In genomic region chrX:25004040-25004439, GRCh38 we compare ENCODE assay signal across 29 cellular contexts. TPM values are rescaled to one million over a fixed set of nuclear protein-coding genes. Genes with fewer than 3 reads are reported as not detected.
DNase-seq lines count a peak whose midpoint lies in the region; ATAC-seq and TF ChIP-seq lines count a peak whose summit lies in the region.
"Had no signal": no experiment of that assay in that cellular context is flagged by ENCODE, and none has a peak within 500 bp of the region (broad histone marks: within the 10 kb centered on the region; RNA-seq: fewer than 3 reads in every experiment).

No MANE protein-coding gene starts in this region.

- no peak overlapping the region for H2AFZ ChIP-seq in hepatocyte

- DNase-seq in activated CD4-positive, alpha-beta memory T cell treated with anti-CD3 and anti-CD28 coated beads, Interleukin-2, amount 10 ng/mL, durations not matched to agents 7 days and 5 days: no peak
- DNase-seq in activated CD4-positive, alpha-beta memory T cell treated with anti-CD3 and anti-CD28 coated beads for 36 hours: no peak
- DNase-seq in T-helper 17 cell (no peak), hepatocyte (ENCODE audit: low spot score) (no peak), NCI-H1105 (lab: John Stamatoyannopoulos, UW) (no peak), SK-N-DZ (ENCODE audit: low spot score) (no peak)
- no peak for DNase-seq in stimulated activated effector memory CD8-positive, alpha-beta T cell treated with anti-CD3 and anti-CD28 coated beads, Interleukin-12 subunit alpha, Interleukin-12 subunit beta, amount 100 ng/mL, for 72 hours (ENCODE audit: low spot score in 2 of 2)
- DNase-seq: ACHN; activated CD4-positive, CD25-positive, alpha-beta regulatory T cell; activated CD8-positive, alpha-beta memory T cell treated with anti-CD3 and anti-CD28 coated beads, Interleukin-2, amount 50 U/mL, for 48 hours; activated naive CD4-positive, alpha-beta T cell treated with anti-CD3 and anti-CD28 coated beads, Interleukin-2, amount 50 U/mL, for 16 hours; brain microvascular endothelial cell; hippocampal formation; lower lobe of right lung; NCI-H1694; NCI-H774; OCI-M1; SIG-M5; stimulated activated CD4-positive, alpha-beta T cell treated with anti-CD3 and anti-CD28 coated beads, Interleukin-4, amount 100 ng/mL, for 24 hours; substantia nigra had no signal

- peaks cover 18% of the 10 kb centered on the region for H3K4me1 Mint-ChIP-seq in activated CD4-positive, alpha-beta memory T cell treated with anti-CD3 and anti-CD28 coated beads, Interleukin-2, amount 10 ng/mL, durations not matched to agents 7 days and 5 days
- peaks cover 19% of the 10 kb centered on the region for H3K4me1 Mint-ChIP-seq in activated CD4-positive, alpha-beta memory T cell treated with anti-CD3 and anti-CD28 coated beads for 36 hours (ENCODE audit: low read depth)
- H3K4me1 Mint-ChIP-seq in T-helper 17 cell: peaks cover 15% of the 10 kb centered on the region
- H3K4me1 Mint-ChIP-seq in stimulated activated effector memory CD8-positive, alpha-beta T cell treated with anti-CD3 and anti-CD28 coated beads, Interleukin-12 subunit alpha, Interleukin-12 subunit beta, amount 100 ng/mL, for 72 hours: peaks cover 25% of the 10 kb centered on the region

- H3K27ac Mint-ChIP-seq in activated CD4-positive, alpha-beta memory T cell treated with anti-CD3 and anti-CD28 coated beads, Interleukin-2, amount 10 ng/mL, durations not matched to agents 7 days and 5 days: no peak overlapping the region
- no peak overlapping the region for H3K27ac Mint-ChIP-seq in activated CD4-positive, alpha-beta memory T cell treated with anti-CD3 and anti-CD28 coated beads for 36 hours
- no peak overlapping the region for H3K27ac Mint-ChIP-seq in T-helper 17 cell
- no peak overlapping the region for H3K27ac Mint-ChIP-seq in stimulated activated effector memory CD8-positive, alpha-beta T cell treated with anti-CD3 and anti-CD28 coated beads, Interleukin-12 subunit alpha, Interleukin-12 subunit beta, amount 100 ng/mL, for 72 hours
- H3K27ac Mint-ChIP-seq: CD14-positive monocyte had no signal

- CTCF ChIA-PET in activated CD4-positive, alpha-beta memory T cell treated with anti-CD3 and anti-CD28 coated beads, Interleukin-2, amount 10 ng/mL, durations not matched to agents 7 days and 5 days (lab: Charles Lee): interaction anchor here (1.0 to 1.5 kb wide), 2 partner anchors 140 to 165 kb away, joined by 3 to 4 read pairs; no protein-coding TSS in a partner anchor
- CTCF ChIA-PET in activated CD4-positive, alpha-beta memory T cell treated with anti-CD3 and anti-CD28 coated beads for 36 hours (lab: Charles Lee): no interaction called here

- H3K27ac ChIP-seq in hepatocyte: no peak overlapping the region
- H3K27ac ChIP-seq: brain microvascular endothelial cell, lower lobe of right lung, prostate gland, skin epidermis, vagina had no signal

- no peaks in the 10 kb centered on the region for H3K79me2 ChIP-seq in hepatocyte

- H3K4me3 Mint-ChIP-seq in activated CD4-positive, alpha-beta memory T cell treated with anti-CD3 and anti-CD28 coated beads, Interleukin-2, amount 10 ng/mL, durations not matched to agents 7 days and 5 days: peak overlapping the region; percentile 10
- no peak overlapping the region for H3K4me3 Mint-ChIP-seq in activated CD4-positive, alpha-beta memory T cell treated with anti-CD3 and anti-CD28 coated beads for 36 hours
- peak overlapping the region; percentile 73 for H3K4me3 Mint-ChIP-seq in T-helper 17 cell
- H3K4me3 Mint-ChIP-seq in stimulated activated effector memory CD8-positive, alpha-beta T cell treated with anti-CD3 and anti-CD28 coated beads, Interleukin-12 subunit alpha, Interleukin-12 subunit beta, amount 100 ng/mL, for 72 hours: peak overlapping the region; percentile 37

- peaks cover 95% of the 10 kb centered on the region for H3K27me3 ChIP-seq in hepatocyte

- POLR2A ChIA-PET in activated CD4-positive, alpha-beta memory T cell treated with anti-CD3 and anti-CD28 coated beads, Interleukin-2, amount 10 ng/mL, durations not matched to agents 7 days and 5 days (lab: Charles Lee): no interaction called here
- POLR2A ChIA-PET in activated CD4-positive, alpha-beta memory T cell treated with anti-CD3 and anti-CD28 coated beads for 36 hours (lab: Charles Lee): no interaction called here

- H4K20me1 ChIP-seq in hepatocyte (ENCODE audit: insufficient read depth, poor library complexity, severe bottlenecking): no peaks in the 10 kb centered on the region

- intact Hi-C loops in activated CD4-positive, alpha-beta memory T cell treated with anti-CD3 and anti-CD28 coated beads for 36 hours (cut with micrococcal nuclease): loop anchor here (1.0 kb wide), 1 partner anchor 16 kb away; no protein-coding TSS in a partner anchor

- no peaks in the 10 kb centered on the region for H3K36me3 ChIP-seq in hepatocyte (replicated peaks; ENCODE audit: insufficient read depth, low read depth)
- H3K36me3 ChIP-seq: brain microvascular endothelial cell, lower lobe of right lung, prostate gland, vagina had no signal

- ATAC-seq in T-helper 17 cell (no peak), GM18870 (IDR thresholded peaks at IDR 0.05; ENCODE audit: unreplicated experiment) (no peak)
- no peak for ATAC-seq in stimulated activated effector memory CD8-positive, alpha-beta T cell treated with anti-CD3 and anti-CD28 coated beads, Interleukin-12 subunit alpha, Interleukin-12 subunit beta, amount 100 ng/mL, for 72 hours
- ATAC-seq: K562 had no signal

- no peaks in the 10 kb centered on the region for H3K9me3 Mint-ChIP-seq in activated CD4-positive, alpha-beta memory T cell treated with anti-CD3 and anti-CD28 coated beads, Interleukin-2, amount 10 ng/mL, durations not matched to agents 7 days and 5 days
- H3K9me3 Mint-ChIP-seq in activated CD4-positive, alpha-beta memory T cell treated with anti-CD3 and anti-CD28 coated beads for 36 hours: no peaks in the 10 kb centered on the region
- no peaks in the 10 kb centered on the region for H3K9me3 Mint-ChIP-seq in stimulated activated effector memory CD8-positive, alpha-beta T cell treated with anti-CD3 and anti-CD28 coated beads, Interleukin-12 subunit alpha, Interleukin-12 subunit beta, amount 100 ng/mL, for 72 hours

- no peak overlapping the region for H3K4me3 ChIP-seq in hepatocyte
- H3K4me3 ChIP-seq: K562, lower lobe of right lung, prostate gland had no signal

- no peaks in the 10 kb centered on the region for H3K9me3 ChIP-seq in T-helper 17 cell (ENCODE audit: control insufficient read depth, low read length, poor library complexity, severe bottlenecking)
- H3K9me3 ChIP-seq in hepatocyte (ENCODE audit: low read depth): no peaks in the 10 kb centered on the region
- H3K9me3 ChIP-seq: lower lobe of right lung, prostate gland, vagina had no signal

- H3K4me2 ChIP-seq in hepatocyte: peak overlapping the region; percentile 83

- H3K36me3 Mint-ChIP-seq in activated CD4-positive, alpha-beta memory T cell treated with anti-CD3 and anti-CD28 coated beads, Interleukin-2, amount 10 ng/mL, durations not matched to agents 7 days and 5 days (ENCODE audit: low read depth): no peaks in the 10 kb centered on the region
- no peaks in the 10 kb centered on the region for H3K36me3 Mint-ChIP-seq in activated CD4-positive, alpha-beta memory T cell treated with anti-CD3 and anti-CD28 coated beads for 36 hours
- peaks cover 2% of the 10 kb centered on the region for H3K36me3 Mint-ChIP-seq in T-helper 17 cell (ENCODE audit: low read depth)
- peaks cover 16% of the 10 kb centered on the region for H3K36me3 Mint-ChIP-seq in stimulated activated effector memory CD8-positive, alpha-beta T cell treated with anti-CD3 and anti-CD28 coated beads, Interleukin-12 subunit alpha, Interleukin-12 subunit beta, amount 100 ng/mL, for 72 hours

- TF ChIP-seq CTCF in hepatocyte (IDR thresholded peaks at IDR 0.05; ENCODE audit: poor library complexity): no peak

- peaks cover 46% of the 10 kb centered on the region for H3K27me3 Mint-ChIP-seq in activated CD4-positive, alpha-beta memory T cell treated with anti-CD3 and anti-CD28 coated beads, Interleukin-2, amount 10 ng/mL, durations not matched to agents 7 days and 5 days
- peaks cover 37% of the 10 kb centered on the region for H3K27me3 Mint-ChIP-seq in activated CD4-positive, alpha-beta memory T cell treated with anti-CD3 and anti-CD28 coated beads for 36 hours
- peaks cover 30% of the 10 kb centered on the region for H3K27me3 Mint-ChIP-seq in T-helper 17 cell

- H3K4me1 ChIP-seq in hepatocyte (ENCODE audit: insufficient read depth): peaks cover 33% of the 10 kb centered on the region
- H3K4me1 ChIP-seq: prostate gland had no signal

- WGBS in hepatocyte (ENCODE audit: low lambda C conversion rate, missing lambda C conversion rate): 0% methylated on average over 10 of the region's 10 CpGs

- H3K9me2 ChIP-seq in hepatocyte (replicated peaks; ENCODE audit: insufficient read depth): no peaks in the 10 kb centered on the region

RNA-seq across cellular contexts. Expression of gene ARX, which starts 11.7 kb away (rescaled TPM):
- total RNA-seq in activated CD4-positive, alpha-beta memory T cell treated with anti-CD3 and anti-CD28 coated beads, Interleukin-2, amount 10 ng/mL, durations not matched to agents 7 days and 5 days: not detected
- total RNA-seq in activated CD4-positive, alpha-beta memory T cell treated with anti-CD3 and anti-CD28 coated beads for 36 hours: not detected
- not detected for total RNA-seq in T-helper 17 cell
- not detected in 2 replicates for total RNA-seq in hepatocyte
- polyA plus RNA-seq in hepatocyte: 0.11 and 0.29 TPM in 2 replicates
- 0.25 and 0.74 TPM in 2 replicates for polyA plus RNA-seq in SK-N-DZ (2014; cell fraction: cytosol; rRNA removed)
- polyA plus RNA-seq in SK-N-DZ (2014; cell fraction: nucleus; rRNA removed): 0.53 and 0.76 TPM in 2 replicates
- total RNA-seq: endothelial cell of umbilical vein; K562; T-helper 2 cell treated with Interferon-gamma antibody and Interleukin-4, amounts not matched to agents 100 ng/mL and 5 ng/mL, for 36 hours; vagina had no signal
- polyA plus RNA-seq: CD14-positive monocyte, endothelial cell of umbilical vein, keratinocyte had no signal
